8 cellular contexts compared by ENCODE assay signal in the genomic region with DNA sequence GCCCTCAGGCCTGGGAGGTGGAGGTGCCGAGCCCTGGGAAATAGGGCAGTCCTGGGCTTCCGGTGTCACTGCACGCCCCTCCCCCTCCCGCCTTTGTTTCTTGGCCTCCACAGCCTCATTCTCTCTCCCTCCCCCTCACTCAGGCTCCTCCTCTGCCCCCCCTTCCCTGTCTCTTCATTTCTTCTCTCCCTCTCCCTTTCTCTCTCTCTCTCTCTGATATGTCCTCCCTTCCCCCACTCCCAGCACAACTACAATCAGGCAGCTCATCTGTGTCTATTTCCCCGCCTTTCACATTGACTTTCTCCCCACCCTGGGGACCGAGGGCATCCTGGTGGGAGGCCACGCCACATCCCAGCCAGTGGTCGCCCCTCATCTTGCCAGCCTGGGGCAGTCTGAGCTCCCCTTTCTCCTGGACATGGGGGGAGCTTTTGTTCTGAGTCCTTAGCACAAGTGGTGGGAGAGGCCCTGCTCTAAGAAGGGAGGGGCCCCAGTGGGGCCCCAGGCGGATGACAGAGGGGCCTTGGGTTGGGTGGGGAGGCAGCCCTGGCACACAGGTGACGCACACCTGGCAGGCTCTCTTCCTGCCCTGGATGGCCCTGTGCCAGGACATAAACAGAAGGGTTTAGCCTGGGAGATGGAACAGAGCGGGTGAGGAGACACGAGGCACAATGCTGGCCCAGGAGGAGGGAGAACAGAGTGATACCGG.
DNase-seq lines count a peak whose midpoint lies in the region; ATAC-seq and TF ChIP-seq lines count a peak whose summit lies in the region.

No MANE protein-coding gene starts in this region.

- H4K20me1 ChIP-seq in DOHH2 (ENCODE audit: control insufficient read depth, insufficient read depth, low read depth, low read length) (no peaks in the 10 kb centered on the region), MM.1S (ENCODE audit: insufficient read depth, low read length) (no peaks in the 10 kb centered on the region)

- H3K9me3 ChIP-seq in DOHH2 (ENCODE audit: control insufficient read depth, insufficient read depth, low read length) (no peaks in the 10 kb centered on the region), iPS-15b (ENCODE audit: control insufficient read depth, insufficient read depth, low read length) (no peaks in the 10 kb centered on the region), MM.1S (replicated peaks; ENCODE audit: insufficient read depth, low read length) (no peaks in the 10 kb centered on the region)

- no peak overlapping the region for H2AFZ ChIP-seq in MM.1S (ENCODE audit: low read length)

- H3K9ac ChIP-seq in iPS-15b (ENCODE audit: low read depth, low read length) (peak overlapping the region; percentile 18), MM.1S (ENCODE audit: low read length) (no peak overlapping the region)

- no peaks in the 10 kb centered on the region for H3K27me3 ChIP-seq in DOHH2 (ENCODE audit: control insufficient read depth, low read length)
- H3K27me3 ChIP-seq in iPS-15b (ENCODE audit: control insufficient read depth, insufficient read depth, low read length) = no peaks in the 10 kb centered on the region
- H3K27me3 ChIP-seq in MM.1S (replicated peaks; ENCODE audit: insufficient read depth, low read length) = no peaks in the 10 kb centered on the region

- no peaks in the 10 kb centered on the region for H3K9me2 ChIP-seq in DOHH2 (replicated peaks; ENCODE audit: control insufficient read depth, low read length)
- no peaks in the 10 kb centered on the region for H3K9me2 ChIP-seq in MM.1S (replicated peaks; ENCODE audit: insufficient read depth, low read length)

- ATAC-seq in GM21576 (IDR thresholded peaks at IDR 0.05; ENCODE audit: unreplicated experiment) = no peak
- ATAC-seq in HG03108 (IDR thresholded peaks at IDR 0.05; ENCODE audit: unreplicated experiment) = no peak

- peak overlapping the region; percentile 95 for H3K4me2 ChIP-seq in DOHH2 (ENCODE audit: low read length)
- H3K4me2 ChIP-seq in MM.1S (ENCODE audit: low read depth, low read length) = no peak overlapping the region

- H3K36me3 ChIP-seq in DOHH2 (ENCODE audit: control insufficient read depth, low read length) = peaks cover 5% of the 10 kb centered on the region
- H3K36me3 ChIP-seq in iPS-15b (ENCODE audit: control insufficient read depth, insufficient read depth, low read length) = peaks cover 8% of the 10 kb centered on the region
- H3K36me3 ChIP-seq in MM.1S (replicated peaks; ENCODE audit: insufficient read depth, low read length) = no peaks in the 10 kb centered on the region

- DNase-seq in NCI-H526 treated with DMSO at 0.1 percent for 48 hours (lab: John Stamatoyannopoulos, UW) (peak; percentile 54), MM.1S (no peak)
- DNase-seq in activated T-helper 9 cell treated with anti-CD3 and anti-CD28 coated beads, Interleukin-2, amount 50 U/mL, for 16 hours (ENCODE audit: low read depth) = peak; percentile 33
- peak; percentile 24 to 37 (median 33) for DNase-seq in stimulated activated CD4-positive, alpha-beta T cell treated with anti-CD3 and anti-CD28 coated beads, Interleukin-12 subunit alpha, Interleukin-12 subunit beta, amount 100 ng/mL, for 48 hours (ENCODE audit: low read depth in 2 of 3, low spot score in 1 of 3)

- TF ChIP-seq CTCF in DOHH2 (IDR thresholded peaks at IDR 0.05; ENCODE audit: low read depth, low read length, poor library complexity, severe bottlenecking) (no peak), MM.1S (IDR thresholded peaks at IDR 0.05; ENCODE audit: low read length) (no peak)

- H3K27ac ChIP-seq in DOHH2 (ENCODE audit: low read depth, low read length) (peak overlapping the region; percentile 91), MM.1S (ENCODE audit: low read length) (no peak overlapping the region)

- H3K4me3 ChIP-seq in DOHH2 (ENCODE audit: low read length) (peak overlapping the region; percentile 68), iPS-15b (ENCODE audit: low read depth, low read length) (peak overlapping the region; percentile 24), MM.1S (ENCODE audit: low read length) (no peak overlapping the region)

- H3K4me1 ChIP-seq in DOHH2 (ENCODE audit: control insufficient read depth, low read length) (peaks cover 82% of the 10 kb centered on the region), iPS-15b (ENCODE audit: control insufficient read depth, insufficient read depth, low read length) (peaks cover 24% of the 10 kb centered on the region), MM.1S (ENCODE audit: low read length) (peaks cover 24% of the 10 kb centered on the region)

- peaks cover 15% of the 10 kb centered on the region for H3F3A ChIP-seq in DOHH2 (ENCODE audit: control insufficient read depth, insufficient read depth)
- peaks cover 25% of the 10 kb centered on the region for H3F3A ChIP-seq in MM.1S (ENCODE audit: insufficient read depth, low read length)

- H3K79me2 ChIP-seq in DOHH2 (ENCODE audit: control insufficient read depth, low read length) (peaks cover 53% of the 10 kb centered on the region), MM.1S (ENCODE audit: low read length) (peaks cover 56% of the 10 kb centered on the region)
